9 cellular contexts compared by ENCODE assay signal in the genomic region with DNA sequence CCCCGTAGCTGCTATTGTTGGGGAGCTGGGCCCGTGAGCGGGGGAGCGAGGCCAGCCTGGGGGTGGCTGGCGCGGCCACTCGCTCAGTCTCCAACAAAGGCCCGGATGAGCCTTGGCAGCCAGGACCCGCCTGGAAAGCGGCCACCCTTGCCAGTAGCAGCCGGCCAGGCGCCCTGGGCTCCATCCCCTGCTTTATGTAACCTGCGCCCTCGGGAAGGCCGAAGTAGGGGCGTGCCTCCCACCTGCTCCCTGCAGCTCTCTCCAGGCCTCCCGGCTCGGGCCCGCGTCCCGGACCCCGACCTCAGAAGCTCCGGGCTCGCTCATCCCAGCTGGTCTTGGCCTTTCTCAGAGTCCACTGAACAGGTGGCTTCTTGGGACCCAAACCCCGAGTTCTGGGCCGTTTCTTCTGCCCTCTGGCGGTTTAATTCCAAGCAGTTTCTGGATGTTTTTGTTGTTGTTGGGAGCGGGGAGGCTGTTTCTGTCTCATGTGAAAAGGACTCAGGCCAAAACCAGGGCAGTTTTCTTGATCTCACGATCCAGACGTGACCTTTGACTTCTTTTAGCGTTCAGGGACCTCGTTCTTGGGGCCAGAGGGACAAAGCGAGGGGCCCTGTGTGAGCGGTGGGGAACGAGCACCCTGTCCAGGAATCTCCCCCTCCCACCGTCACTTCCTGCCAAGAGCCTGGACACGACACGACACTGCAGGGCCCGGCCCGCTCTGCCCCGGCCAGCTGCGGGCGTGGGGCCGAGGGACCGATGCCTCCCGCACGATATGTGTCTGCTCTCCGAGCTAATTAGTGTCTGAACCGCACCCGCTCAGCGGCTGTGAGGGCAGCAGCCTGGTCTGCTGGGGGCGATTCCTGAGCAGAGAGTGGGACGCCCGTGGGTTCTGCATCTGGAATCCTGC. TPM values are rescaled to one million over a fixed set of nuclear protein-coding genes. Genes with fewer than 3 reads are reported as not detected.
DNase-seq lines count a peak whose midpoint lies in the region; ATAC-seq, FAIRE-seq and TF ChIP-seq lines count a peak whose summit lies in the region.
"Had no signal": no experiment of that assay in that cellular context is flagged by ENCODE, and none has a peak within 500 bp of the region (broad histone marks: within the 10 kb centered on the region; RNA-seq: fewer than 3 reads in every experiment).

No MANE protein-coding gene starts in this region.

- peak overlapping the region; percentile 91 for H3K4me3 Mint-ChIP-seq in T-helper 17 cell

- no peak for FAIRE-seq in keratinocyte (lab: Jason Lieb, UNC)
- FAIRE-seq: endometrium had no signal

- H3K9me1 ChIP-seq in keratinocyte (ENCODE audit: control insufficient read depth, extremely low read depth, insufficient read depth, low read length), result peaks cover 4% of the 10 kb centered on the region

- ATAC-seq in T-helper 17 cell (peak; percentile 15), HG02840 (IDR thresholded peaks at IDR 0.05; ENCODE audit: low FRiP score, unreplicated experiment) (no peak)

- peak overlapping the region; percentile 23 for H2AFZ ChIP-seq in keratinocyte (ENCODE audit: control insufficient read depth, low read length)

- H3K4me1 ChIP-seq in keratinocyte (ENCODE audit: control insufficient read depth, extremely low read depth, insufficient read depth, low read length) (peaks cover 13% of the 10 kb centered on the region), skeletal muscle tissue (ENCODE audit: control insufficient read depth in 3 of 3, insufficient read depth in 3 of 3, low read length in 3 of 3) (peaks cover 30 to 38% (median 37%) of the 10 kb centered on the region in 3 donors)

- dilution Hi-C loops in keratinocyte (cut with MboI; ENCODE audit: extremely low pct_ligation_motif_present, low sequenced_read_pairs), result no loop called here

- H3K4me1 Mint-ChIP-seq in T-helper 17 cell, result peaks cover 14% of the 10 kb centered on the region

- peak overlapping the region; percentile 83 for H3K9ac ChIP-seq in keratinocyte (ENCODE audit: control insufficient read depth, extremely low read depth, insufficient read depth, low read length)
- peak overlapping the region; percentile 89 to 96 (median 94) for H3K9ac ChIP-seq in skeletal muscle tissue (ENCODE audit: low read depth in 1 of 3, low read length in 3 of 3)

- peak overlapping the region; percentile 99 for H3K4me2 ChIP-seq in keratinocyte (ENCODE audit: control insufficient read depth, extremely low read depth, insufficient read depth, low read depth, low read length)

- H3K27ac Mint-ChIP-seq in T-helper 17 cell, result peak overlapping the region; percentile 83

- H3K36me3 Mint-ChIP-seq in T-helper 17 cell (ENCODE audit: low read depth), result no peaks in the 10 kb centered on the region

- no peaks in the 10 kb centered on the region for H3K9me3 ChIP-seq in T-helper 17 cell (ENCODE audit: control insufficient read depth, low read length, poor library complexity, severe bottlenecking)
- H3K9me3 ChIP-seq in keratinocyte (ENCODE audit: control insufficient read depth, low read depth, low read length), result no peaks in the 10 kb centered on the region
- H3K9me3 ChIP-seq in skeletal muscle tissue (ENCODE audit: control insufficient read depth in 3 of 3, low read length in 3 of 3), result no peaks in the 10 kb centered on the region

- H3K27ac ChIP-seq in cingulate gyrus (ENCODE audit: low read depth, low read length) (peak overlapping the region; percentile 87), keratinocyte (ENCODE audit: control insufficient read depth, insufficient read depth, low read length) (peak overlapping the region; percentile 76), skeletal muscle tissue (ENCODE audit: low read depth, low read length) (peak overlapping the region; percentile 90)

- in situ Hi-C loops in G401 (cut with HindIII; ENCODE audit: low sequenced_read_pairs), result no loop called here

- H4K20me1 ChIP-seq in keratinocyte (ENCODE audit: control insufficient read depth, extremely low read depth, insufficient read depth, low read length), result peaks cover 22% of the 10 kb centered on the region

- H3K27me3 Mint-ChIP-seq in T-helper 17 cell, result no peaks in the 10 kb centered on the region

- peak; percentile 20 to 45 (median 34) for TF ChIP-seq CTCF in keratinocyte (optimal IDR thresholded peaks at IDR 0.05 in 1 of 3, IDR thresholded peaks at IDR 0.05 in 1 of 3, conservative IDR thresholded peaks at IDR 0.05 in 1 of 3; ENCODE audit: extremely low read depth in 1 of 3, insufficient read depth in 2 of 3, low read length in 3 of 3)

- peaks cover 45% of the 10 kb centered on the region for H3K79me2 ChIP-seq in keratinocyte (ENCODE audit: control insufficient read depth, insufficient read depth, low read length)

- peak overlapping the region; percentile 80 for H3K4me3 ChIP-seq in Jurkat, Clone E6-1 (ENCODE audit: low read length)
- H3K4me3 ChIP-seq in keratinocyte (ENCODE audit: control insufficient read depth in 2 of 3, extremely low read depth in 1 of 3, insufficient read depth in 2 of 3, low read depth in 1 of 3, low read length in 3 of 3) (peak overlapping the region; percentile 78 to 94 (median 83)), skeletal muscle tissue (ENCODE audit: low read length in 3 of 3) (peak overlapping the region; percentile 46 to 94 (median 88))

- DNase-seq in G401 (ENCODE audit: low spot score) (peak; percentile 85), T-helper 17 cell (no peak), keratinocyte (ENCODE audit: low read depth, low spot score) (no peak)
- DNase-seq in Jurkat, Clone E6-1 (ENCODE audit: low read depth, low spot score), result peak; percentile 29
- DNase-seq in activated CD8-positive, alpha-beta memory T cell treated with anti-CD3 and anti-CD28 coated beads, Interleukin-2, amount 50 U/mL, for 48 hours, result no peak

- H3K36me3 ChIP-seq in keratinocyte (ENCODE audit: control insufficient read depth in 2 of 2, extremely low read depth in 1 of 2, insufficient read depth in 2 of 2, low read length in 2 of 2) (peaks cover 4 to 15% of the 10 kb centered on the region in 2 experiments), skeletal muscle tissue (ENCODE audit: control insufficient read depth in 3 of 3, insufficient read depth in 3 of 3, low read length in 3 of 3) (peaks cover 13 to 20% (median 19%) of the 10 kb centered on the region in 3 donors)

- H3K27me3 ChIP-seq in keratinocyte (ENCODE audit: control insufficient read depth, extremely low read depth, insufficient read depth, low read length), result no peaks in the 10 kb centered on the region
- peaks cover 0 to 6% (median 6%) of the 10 kb centered on the region in 3 donors for H3K27me3 ChIP-seq in skeletal muscle tissue (ENCODE audit: control insufficient read depth in 3 of 3, insufficient read depth in 3 of 3, low read length in 3 of 3)

RNA-seq across cellular contexts. Expression of gene CDC34, which starts 1.3 kb away (rescaled TPM):
- 178 and 208 TPM in 2 replicates for total RNA-seq in G401 (2014; rRNA removed; shearing (Covaris generic))
- polyA plus RNA-seq in Jurkat, Clone E6-1 (2012; ENCODE audit: insufficient read depth, insufficient read length), result 61.4 TPM
- total RNA-seq in T-helper 17 cell, result 10 to 100 TPM; 36.2 to 42.0 TPM
- 47.5 to 72.0 TPM (median 48.6 TPM) in 3 replicates for polyA plus RNA-seq in keratinocyte
- polyA plus RNA-seq in keratinocyte (2011; ENCODE audit: low read depth), result 48.7 TPM
- 43.0 and 88.0 TPM in 2 replicates for polyA plus RNA-seq in keratinocyte (2011; cell fraction: cytosol; rRNA removed)
- 42.5 and 59.2 TPM in 2 replicates for polyA plus RNA-seq in keratinocyte (2011; cell fraction: nucleus; rRNA removed)
- 62.4 and 88.5 TPM in 2 replicates for polyA plus RNA-seq in keratinocyte (2012; ENCODE audit: low replicate concordance)
- 18.4 to 107 TPM (median 34.2 TPM) in 3 replicates for polyA minus RNA-seq in keratinocyte
- 68.9 TPM for polyA minus RNA-seq in keratinocyte (2011; cell fraction: cytosol; rRNA and poly(A)+ RNA removed)
- polyA minus RNA-seq in keratinocyte (2011; cell fraction: nucleus; rRNA and poly(A)+ RNA removed), result 15.1 and 17.7 TPM in 2 replicates
- 73.1 TPM for total RNA-seq in skeletal muscle tissue

RNA-seq across cellular contexts. Expression of gene GZMM, which starts 11.0 kb away (rescaled TPM):
- total RNA-seq in G401 (2014; rRNA removed; shearing (Covaris generic)), result 0.17 and 0.74 TPM in 2 replicates
- not detected for polyA plus RNA-seq in Jurkat, Clone E6-1 (2012; ENCODE audit: insufficient read depth, insufficient read length)
- total RNA-seq in T-helper 17 cell, result 10 to 100 TPM; 43.8 to 45.6 TPM
- not detected in 3 replicates for polyA plus RNA-seq in keratinocyte
- polyA plus RNA-seq in keratinocyte (2011; ENCODE audit: low read depth), result not detected
- not detected in 2 replicates for polyA plus RNA-seq in keratinocyte (2011; cell fraction: cytosol; rRNA removed)
- polyA plus RNA-seq in keratinocyte (2011; cell fraction: nucleus; rRNA removed), result not detected in 2 replicates
- polyA plus RNA-seq in keratinocyte (2012; ENCODE audit: low replicate concordance), result 0.31 TPM in 1 of 2 replicates, not detected in the other
- not detected in 3 replicates for polyA minus RNA-seq in keratinocyte
- polyA minus RNA-seq in keratinocyte (2011; cell fraction: cytosol; rRNA and poly(A)+ RNA removed), result not detected
- polyA minus RNA-seq in keratinocyte (2011; cell fraction: nucleus; rRNA and poly(A)+ RNA removed), result not detected in 2 replicates
- total RNA-seq in skeletal muscle tissue, result not detected

RNA-seq across cellular contexts. Expression of gene TPGS1, which starts 25.5 kb away (rescaled TPM):
- 89.0 and 129 TPM in 2 replicates for total RNA-seq in G401 (2014; rRNA removed; shearing (Covaris generic))
- polyA plus RNA-seq in Jurkat, Clone E6-1 (2012; ENCODE audit: insufficient read depth, insufficient read length), result 4.8 TPM
- total RNA-seq in T-helper 17 cell (10 to 100 TPM; 24.3 to 24.8 TPM), skeletal muscle tissue (24.5 TPM)
- 1.4 to 3.3 TPM (median 1.9 TPM) in 3 replicates for polyA plus RNA-seq in keratinocyte
- 0.24 TPM for polyA plus RNA-seq in keratinocyte (2011; ENCODE audit: low read depth)
- 0.62 and 4.3 TPM in 2 replicates for polyA plus RNA-seq in keratinocyte (2011; cell fraction: cytosol; rRNA removed)
- polyA plus RNA-seq in keratinocyte (2011; cell fraction: nucleus; rRNA removed), result 1.6 and 3.5 TPM in 2 replicates
- 1.8 and 5.8 TPM in 2 replicates for polyA plus RNA-seq in keratinocyte (2012; ENCODE audit: low replicate concordance)
- polyA minus RNA-seq in keratinocyte, result 0.35 to 0.79 TPM (median 0.40 TPM) in 3 replicates
- 12.9 TPM for polyA minus RNA-seq in keratinocyte (2011; cell fraction: cytosol; rRNA and poly(A)+ RNA removed)
- polyA minus RNA-seq in keratinocyte (2011; cell fraction: nucleus; rRNA and poly(A)+ RNA removed), result 2.7 and 3.7 TPM in 2 replicates

RNA-seq across cellular contexts. Expression of gene MADCAM1, which starts 36.5 kb away (rescaled TPM):
- total RNA-seq in G401 (2014; rRNA removed; shearing (Covaris generic)), result 0.14 TPM in 1 of 2 replicates, not detected in the other
- polyA plus RNA-seq in Jurkat, Clone E6-1 (2012; ENCODE audit: insufficient read depth, insufficient read length), result not detected
- under 1 TPM; 0.15 to 0.31 TPM for total RNA-seq in T-helper 17 cell
- polyA plus RNA-seq in keratinocyte, result 0.05 to 0.12 TPM (median 0.07 TPM) in 3 replicates
- polyA plus RNA-seq in keratinocyte (2011; ENCODE audit: low read depth), result not detected
- not detected in 2 replicates for polyA plus RNA-seq in keratinocyte (2011; cell fraction: cytosol; rRNA removed)
- 0.24 and 0.65 TPM in 2 replicates for polyA plus RNA-seq in keratinocyte (2011; cell fraction: nucleus; rRNA removed)
- polyA plus RNA-seq in keratinocyte (2012; ENCODE audit: low replicate concordance), result 0.17 and 0.27 TPM in 2 replicates
- polyA minus RNA-seq in keratinocyte, result not detected in 3 replicates
- not detected for polyA minus RNA-seq in keratinocyte (2011; cell fraction: cytosol; rRNA and poly(A)+ RNA removed)
- polyA minus RNA-seq in keratinocyte (2011; cell fraction: nucleus; rRNA and poly(A)+ RNA removed), result not detected in 2 replicates
- total RNA-seq in skeletal muscle tissue, result 2.6 TPM

RNA-seq across cellular contexts. Expression of gene BSG, which starts 39.6 kb away (rescaled TPM):
- 618 and 674 TPM in 2 replicates for total RNA-seq in G401 (2014; rRNA removed; shearing (Covaris generic))
- 270 TPM for polyA plus RNA-seq in Jurkat, Clone E6-1 (2012; ENCODE audit: insufficient read depth, insufficient read length)
- total RNA-seq in T-helper 17 cell, result 100 to 1,000 TPM; 152 to 165 TPM
- polyA plus RNA-seq in keratinocyte, result 388 to 552 TPM (median 537 TPM) in 3 replicates
- 171 TPM for polyA plus RNA-seq in keratinocyte (2011; ENCODE audit: low read depth)
- polyA plus RNA-seq in keratinocyte (2011; cell fraction: cytosol; rRNA removed), result 298 and 480 TPM in 2 replicates
- polyA plus RNA-seq in keratinocyte (2011; cell fraction: nucleus; rRNA removed), result 577 and 747 TPM in 2 replicates
- polyA plus RNA-seq in keratinocyte (2012; ENCODE audit: low replicate concordance), result 376 and 679 TPM in 2 replicates
- polyA minus RNA-seq in keratinocyte, result 280 to 493 TPM (median 484 TPM) in 3 replicates
- 889 TPM for polyA minus RNA-seq in keratinocyte (2011; cell fraction: cytosol; rRNA and poly(A)+ RNA removed)
- polyA minus RNA-seq in keratinocyte (2011; cell fraction: nucleus; rRNA and poly(A)+ RNA removed), result 533 and 629 TPM in 2 replicates
- total RNA-seq in skeletal muscle tissue, result 144 TPM

Comparison
In these comparisons a context has a peak if more than half of its experiments do, and no peak if none do; other contexts are left out.
1. DNase-seq: peak in G401 (single experiment) and Jurkat, Clone E6-1 (single experiment); none in T-helper 17 cell (0 of 3), keratinocyte (single experiment) and activated CD8-positive, alpha-beta memory T cell treated with anti-CD3 and anti-CD28 coated beads, Interleukin-2, amount 50 U/mL, for 48 hours (single experiment).
2. RNA of gene GZMM, which starts 11.0 kb away (total RNA-seq): 43.8 to 45.6 TPM in T-helper 17 cell; 0.17 to 0.74 TPM in G401 and not detected in skeletal muscle tissue (single experiment); every median in the first group is over 10 times any median in the second.
3. Peak in every context shown above with its lines, with median percentiles within 50 percentile points of each other: H3K4me3 ChIP-seq and H3K27ac ChIP-seq.